1 cellular context compared by ENCODE assay signal in genomic region chr11:75369846-75370245, GRCh38.
TF ChIP-seq lines count a peak whose summit lies in the region.

No MANE protein-coding gene starts in this region.

TF ChIP-seq in GM23338, 12 proteins besides CTCF, POLR2A, EP300 and RAD21 (continued from another document):
- no peak for TF ChIP-seq ZNF462 (CRISPR knock-in tag; IDR thresholded peaks at IDR 0.05)
- TF ChIP-seq EZH2 (IDR thresholded peaks at IDR 0.05; ENCODE audit: low read depth, unreplicated experiment) = no peak
- TF ChIP-seq CREB1 (CRISPR knock-in tag; IDR thresholded peaks at IDR 0.05; ENCODE audit: low read depth) = no peak
